32 cellular contexts compared by ENCODE assay signal in genomic region chr1:190579517-190580193, GRCh38.
DNase-seq lines count a peak whose midpoint lies in the region; FAIRE-seq and TF ChIP-seq lines count a peak whose summit lies in the region.
"Had no signal": no experiment of that assay in that cellular context is flagged by ENCODE, and none has a peak within 500 bp of the region (broad histone marks: within the 10 kb centered on the region; RNA-seq: fewer than 3 reads in every experiment).

No MANE protein-coding gene starts in this region.

- no peaks in the 10 kb centered on the region for H3K27me3 Mint-ChIP-seq in CD14-positive monocyte (ENCODE audit: low read depth in 3 of 3)
- H3K27me3 Mint-ChIP-seq: activated CD4-positive, alpha-beta T cell treated with anti-CD3 and anti-CD28 coated beads for 36 hours; activated naive CD4-positive, alpha-beta T cell treated with anti-CD3 and anti-CD28 coated beads, Interleukin-2, amount 10 ng/mL, durations not matched to agents 7 days and 5 days; activated T-helper 17 cell treated with anti-CD3 and anti-CD28 coated beads, Interleukin-2, amount 50 U/mL, for 72 hours; naive thymus-derived CD8-positive, alpha-beta T cell had no signal

- TF ChIP-seq POLR2A in prostate gland (IDR thresholded peaks at IDR 0.05): no peak

- no peaks in the 10 kb centered on the region for H3K36me3 Mint-ChIP-seq in CD14-positive monocyte
- H3K36me3 Mint-ChIP-seq: activated naive CD4-positive, alpha-beta T cell treated with anti-CD3 and anti-CD28 coated beads, Interleukin-2, amount 10 ng/mL, durations not matched to agents 7 days and 5 days had no signal

- WGBS in prostate gland: 59% methylated on average over 1 of the region's 1 CpG

- no peak for TF ChIP-seq CTCF in Loucy (conservative IDR thresholded peaks at IDR 0.05; ENCODE audit: low read length)
- TF ChIP-seq CTCF in prostate gland (IDR thresholded peaks at IDR 0.05): no peak
- no peak for TF ChIP-seq CTCF in CD14-positive monocyte (IDR thresholded peaks at IDR 0.05)

- no peak overlapping the region for H3K27ac Mint-ChIP-seq in CD14-positive monocyte
- H3K27ac Mint-ChIP-seq: activated CD4-positive, alpha-beta T cell treated with anti-CD3 and anti-CD28 coated beads for 36 hours; activated naive CD4-positive, alpha-beta T cell treated with anti-CD3 and anti-CD28 coated beads, Interleukin-2, amount 10 ng/mL, durations not matched to agents 7 days and 5 days; activated T-helper 17 cell treated with anti-CD3 and anti-CD28 coated beads, Interleukin-2, amount 50 U/mL, for 72 hours; GM23338; HFFc6; naive thymus-derived CD8-positive, alpha-beta T cell had no signal

- no peaks in the 10 kb centered on the region for H4K20me1 ChIP-seq in BLaER1 treated with 17β-estradiol and CSF1 and Interleukin-3, amounts not matched to agents 10 nM and 100 nM
- no peaks in the 10 kb centered on the region for H4K20me1 ChIP-seq in Loucy (ENCODE audit: insufficient read depth, low read length, poor library complexity, severe bottlenecking)

- H3K27me3 ChIP-seq in BLaER1 treated with 17β-estradiol and CSF1 and Interleukin-3, amounts not matched to agents 10 nM and 100 nM: no peaks in the 10 kb centered on the region
- no peaks in the 10 kb centered on the region for H3K27me3 ChIP-seq in Loucy (ENCODE audit: insufficient read depth, low read length, poor library complexity, severe bottlenecking)
- H3K27me3 ChIP-seq in neuron (ENCODE audit: insufficient read depth, low read length): no peaks in the 10 kb centered on the region
- no peaks in the 10 kb centered on the region for H3K27me3 ChIP-seq in prostate gland (replicated peaks; ENCODE audit: insufficient read depth)
- H3K27me3 ChIP-seq: esophagus squamous epithelium had no signal

- H3K36me3 ChIP-seq in BLaER1 treated with 17β-estradiol and CSF1 and Interleukin-3, amounts not matched to agents 10 nM and 100 nM: no peaks in the 10 kb centered on the region
- no peaks in the 10 kb centered on the region for H3K36me3 ChIP-seq in Loucy (ENCODE audit: insufficient read depth, low read length)
- no peaks in the 10 kb centered on the region for H3K36me3 ChIP-seq in neuron (ENCODE audit: insufficient read depth, low read length)
- no peaks in the 10 kb centered on the region for H3K36me3 ChIP-seq in prostate gland
- H3K36me3 ChIP-seq: esophagus squamous epithelium had no signal

- H2AFZ ChIP-seq in Loucy (ENCODE audit: low read length): 0 out of 2 replicates have a peak overlapping the region, but pooled peaks have one; percentile 22
- peak overlapping the region; percentile 15 for H2AFZ ChIP-seq in neuron (ENCODE audit: low read depth, low read length)
- H2AFZ ChIP-seq: GM23338, PC-9 had no signal

- FAIRE-seq in TTC549 (lab: Jason Lieb, UNC): peak; percentile 23
- FAIRE-seq: endometrium, GM19239, urothelium cell line had no signal

- H3K9me3 ChIP-seq in BLaER1 treated with 17β-estradiol and CSF1 and Interleukin-3, amounts not matched to agents 10 nM and 100 nM (replicated peaks in 1 of 11): no peaks in the 10 kb centered on the region
- H3K9me3 ChIP-seq in Loucy (ENCODE audit: insufficient read depth, low read depth, low read length) (no peaks in the 10 kb centered on the region), neuron (ENCODE audit: low read length) (no peaks in the 10 kb centered on the region), prostate gland (no peaks in the 10 kb centered on the region)
- H3K9me3 ChIP-seq: esophagus squamous epithelium had no signal

- H3K9ac ChIP-seq in BLaER1 treated with 17β-estradiol and CSF1 and Interleukin-3, amounts not matched to agents 10 nM and 100 nM: no peak overlapping the region
- H3K9ac ChIP-seq in Loucy (ENCODE audit: low read depth, low read length, poor library complexity, severe bottlenecking): no peak overlapping the region

- DNase-seq in NCI-H1048 (lab: John Stamatoyannopoulos, UW): no peak
- no peak for DNase-seq in prostate gland (ENCODE audit: low spot score)
- no peak for DNase-seq in NCI-H187 (lab: John Stamatoyannopoulos, UW)
- no peak for DNase-seq in CD14-positive monocyte (ENCODE audit: low spot score)
- DNase-seq: activated CD4-positive, alpha-beta T cell treated with anti-CD3 and anti-CD28 coated beads for 36 hours; activated naive CD4-positive, alpha-beta T cell treated with anti-CD3 and anti-CD28 coated beads, Interleukin-2, amount 10 ng/mL, durations not matched to agents 7 days and 5 days; C1 segment of cervical spinal cord; DMS79; esophagus squamous epithelium; GF-D8; HFFc6; kidney glomerular epithelial cell; midbrain; naive thymus-derived CD8-positive, alpha-beta T cell; NCI-H1417; NCI-H2081 treated with DMSO at 0.1 percent for 48 hours; NCI-H226; NCI-H526 treated with DMSO at 0.1 percent for 48 hours; PC-9; retina; stimulated activated naive CD4-positive, alpha-beta T cell had no signal

- H3K79me2 ChIP-seq in Loucy (ENCODE audit: insufficient read depth, low read length): no peaks in the 10 kb centered on the region

- H3K4me3 ChIP-seq in BLaER1 treated with 17β-estradiol and CSF1 and Interleukin-3, amounts not matched to agents 10 nM and 100 nM: no peak overlapping the region
- H3K4me3 ChIP-seq in Loucy (ENCODE audit: low read length, poor library complexity, severe bottlenecking): no peak overlapping the region
- no peak overlapping the region for H3K4me3 ChIP-seq in neuron (ENCODE audit: low read length)
- no peak overlapping the region for H3K4me3 ChIP-seq in prostate gland
- H3K4me3 ChIP-seq: esophagus squamous epithelium, GM23338, PC-9, skin epidermis had no signal

- H3K9me3 Mint-ChIP-seq in CD14-positive monocyte: peaks cover 0 to 2% (median 0%) of the 10 kb centered on the region in 7 donors
- H3K9me3 Mint-ChIP-seq: GM23338 had no signal

- H3K4me2 ChIP-seq in BLaER1 treated with 17β-estradiol and CSF1 and Interleukin-3, amounts not matched to agents 10 nM and 100 nM: peak overlapping the region in 10 of 11 experiments; percentile 4 to 55 (median 34); a peak in 14 of 22 replicates
- H3K4me2 ChIP-seq in Loucy (ENCODE audit: low read depth, low read length, poor library complexity, severe bottlenecking): no peak overlapping the region
- H3K4me2 ChIP-seq: GM23338, PC-9 had no signal

- no peaks in the 10 kb centered on the region for H3K9me2 ChIP-seq in Loucy (replicated peaks; ENCODE audit: low read depth, low read length)

- H3K27ac ChIP-seq in BLaER1 treated with 17β-estradiol and CSF1 and Interleukin-3, amounts not matched to agents 10 nM and 100 nM: peak overlapping the region in 2 of 11 experiments; percentile 11 to 24; a peak in 2 of 22 replicates
- no peak overlapping the region for H3K27ac ChIP-seq in prostate gland
- H3K27ac ChIP-seq: esophagus squamous epithelium, PC-9, skin epidermis, VCaP had no signal

- no peak overlapping the region for H3K4me3 Mint-ChIP-seq in CD14-positive monocyte
- H3K4me3 Mint-ChIP-seq: activated CD4-positive, alpha-beta T cell treated with anti-CD3 and anti-CD28 coated beads for 36 hours; activated naive CD4-positive, alpha-beta T cell treated with anti-CD3 and anti-CD28 coated beads, Interleukin-2, amount 10 ng/mL, durations not matched to agents 7 days and 5 days; activated T-helper 17 cell treated with anti-CD3 and anti-CD28 coated beads, Interleukin-2, amount 50 U/mL, for 72 hours; GM23338; HFFc6; naive thymus-derived CD8-positive, alpha-beta T cell had no signal

- H3K4me1 ChIP-seq in BLaER1 treated with 17β-estradiol and CSF1 and Interleukin-3, amounts not matched to agents 10 nM and 100 nM: peaks cover 0 to 6% (median 0%) of the 10 kb centered on the region in 10 experiments; a peak in 3 of 20 replicates
- H3K4me1 ChIP-seq in Loucy (ENCODE audit: insufficient read depth, low read length, poor library complexity, severe bottlenecking): no peaks in the 10 kb centered on the region
- no peaks in the 10 kb centered on the region for H3K4me1 ChIP-seq in neuron (ENCODE audit: insufficient read depth, low read length)
- H3K4me1 ChIP-seq in prostate gland (replicated peaks): no peaks in the 10 kb centered on the region
- H3K4me1 ChIP-seq: esophagus squamous epithelium had no signal

- H3K4me1 Mint-ChIP-seq in CD14-positive monocyte: no peaks in the 10 kb centered on the region
- H3K4me1 Mint-ChIP-seq: activated CD4-positive, alpha-beta T cell treated with anti-CD3 and anti-CD28 coated beads for 36 hours; activated naive CD4-positive, alpha-beta T cell treated with anti-CD3 and anti-CD28 coated beads, Interleukin-2, amount 10 ng/mL, durations not matched to agents 7 days and 5 days; activated T-helper 17 cell treated with anti-CD3 and anti-CD28 coated beads, Interleukin-2, amount 50 U/mL, for 72 hours; GM23338; naive thymus-derived CD8-positive, alpha-beta T cell had no signal

- no peaks in the 10 kb centered on the region for H3F3A ChIP-seq in Loucy (ENCODE audit: low read depth)

- intact Hi-C loops in prostate gland (cut with DNase I) (no loop called here), CD14-positive monocyte (cut with micrococcal nuclease) (no loop called here)
